ENCODE assay signal across 4 cellular contexts in genomic region chr2:132595186-132595585, GRCh38.
"Had no signal": no experiment of that assay in that cellular context is flagged by ENCODE, and none has a peak within 500 bp of the region (broad histone marks: within the 10 kb centered on the region; RNA-seq: fewer than 3 reads in every experiment).

No MANE protein-coding gene starts in this region.

- DNase-seq: GM23248, H9, HCEC 1CT, IMR-90 had no signal

- H3K4me3 ChIP-seq: GM23248 had no signal

- H3K27ac ChIP-seq: GM23248 had no signal

- H2AFZ ChIP-seq: GM23248 had no signal

- H3K4me3 Mint-ChIP-seq: H9 had no signal

- H3K27ac Mint-ChIP-seq: H9 had no signal

- H3K9ac ChIP-seq: GM23248 had no signal
